ENCODE assay signal across 18 cellular contexts in genomic region chr1:172585348-172585747, GRCh38. TPM values are rescaled to one million over a fixed set of nuclear protein-coding genes. Genes with fewer than 3 reads are reported as not detected.
DNase-seq lines count a peak whose midpoint lies in the region; ATAC-seq and TF ChIP-seq lines count a peak whose summit lies in the region.
"Had no signal": no experiment of that assay in that cellular context is flagged by ENCODE, and none has a peak within 500 bp of the region (broad histone marks: within the 10 kb centered on the region; RNA-seq: fewer than 3 reads in every experiment).

No MANE protein-coding gene starts in this region.

- peak; percentile 15 for ATAC-seq in left lung
- ATAC-seq in GM19023 (IDR thresholded peaks at IDR 0.05; ENCODE audit: unreplicated experiment), result no peak
- ATAC-seq: activated CD8-positive, alpha-beta T cell treated with anti-CD3 and anti-CD28 coated beads, Interleukin-2, amount 10 ng/mL, durations not matched to agents 7 days and 5 days; activated T-helper 17 cell treated with anti-CD3 and anti-CD28 coated beads, Interleukin-2, amount 50 U/mL, for 72 hours; effector memory CD8-positive, alpha-beta T cell; left lobe of liver; psoas muscle had no signal

- peaks cover 15% of the 10 kb centered on the region for H3K36me3 Mint-ChIP-seq in chondrocyte (ENCODE audit: low read depth)

- peaks cover 0 to 23% of the 10 kb centered on the region in 2 donors for H3K36me3 ChIP-seq in left lung

- H3K27ac ChIP-seq in left lung, result peak overlapping the region in 1 of 2 donors; percentile 13
- H3K27ac ChIP-seq: C4-2B, psoas muscle had no signal

- intact Hi-C loops in left lung (cut with DNase I), result no loop called here

- H3K4me3 Mint-ChIP-seq in chondrocyte (ENCODE audit: unreplicated experiment), result no peak overlapping the region
- H3K4me3 Mint-ChIP-seq: activated CD8-positive, alpha-beta T cell treated with anti-CD3 and anti-CD28 coated beads, Interleukin-2, amount 10 ng/mL, durations not matched to agents 7 days and 5 days; activated T-helper 17 cell treated with anti-CD3 and anti-CD28 coated beads, Interleukin-2, amount 50 U/mL, for 72 hours; effector memory CD8-positive, alpha-beta T cell; naive B cell had no signal

- H3K9me3 Mint-ChIP-seq in chondrocyte (ENCODE audit: low read depth), result no peaks in the 10 kb centered on the region
- H3K9me3 Mint-ChIP-seq: activated T-helper 17 cell treated with anti-CD3 and anti-CD28 coated beads, Interleukin-2, amount 50 U/mL, for 72 hours; effector memory CD8-positive, alpha-beta T cell; naive B cell had no signal

- H3K27me3 ChIP-seq in left lung, result no peaks in the 10 kb centered on the region
- H3K27me3 ChIP-seq: ascending aorta, thyroid gland had no signal

- no peak overlapping the region for H3K4me3 ChIP-seq in left lung
- H3K4me3 ChIP-seq: ascending aorta, psoas muscle, thyroid gland had no signal

- H3K4me1 Mint-ChIP-seq in chondrocyte (ENCODE audit: low read depth), result peaks cover 46% of the 10 kb centered on the region
- H3K4me1 Mint-ChIP-seq: naive B cell had no signal

- DNase-seq in AG20443 (ENCODE audit: low spot score) (peak; percentile 16), LHCN-M2 (ENCODE audit: low read depth) (peak; percentile 57), chondrocyte (ENCODE audit: low spot score) (no peak), left lung (no peak), RKO (ENCODE audit: low spot score) (no peak), cerebellar cortex (ENCODE audit: low spot score) (no peak), GM19238 (ENCODE audit: insufficient read length, low spot score) (no peak)
- DNase-seq: activated CD8-positive, alpha-beta T cell treated with anti-CD3 and anti-CD28 coated beads, Interleukin-2, amount 10 ng/mL, durations not matched to agents 7 days and 5 days; effector memory CD8-positive, alpha-beta T cell; naive B cell; psoas muscle; stimulated activated CD4-positive, alpha-beta T cell treated with anti-CD3 and anti-CD28 coated beads, Interleukin-2, amount 100 ng/mL, for 24 hours; thyroid gland had no signal

- H3K9me3 ChIP-seq in left lung, result no peaks in the 10 kb centered on the region
- H3K9me3 ChIP-seq: ascending aorta, psoas muscle, thyroid gland had no signal

- H3K4me1 ChIP-seq in left lung, result peaks cover 3 to 32% of the 10 kb centered on the region in 2 donors
- H3K4me1 ChIP-seq: psoas muscle had no signal

- TF ChIP-seq CTCF in chondrocyte (IDR thresholded peaks at IDR 0.05), result no peak
- TF ChIP-seq CTCF in left lung (IDR thresholded peaks at IDR 0.05), result no peak

- H3K27ac Mint-ChIP-seq in chondrocyte (ENCODE audit: unreplicated experiment), result peak overlapping the region; percentile 89
- H3K27ac Mint-ChIP-seq: activated CD8-positive, alpha-beta T cell treated with anti-CD3 and anti-CD28 coated beads, Interleukin-2, amount 10 ng/mL, durations not matched to agents 7 days and 5 days; activated T-helper 17 cell treated with anti-CD3 and anti-CD28 coated beads, Interleukin-2, amount 50 U/mL, for 72 hours; naive B cell had no signal

- no peaks in the 10 kb centered on the region for H3K27me3 Mint-ChIP-seq in chondrocyte (ENCODE audit: low read depth)
- H3K27me3 Mint-ChIP-seq: activated T-helper 17 cell treated with anti-CD3 and anti-CD28 coated beads, Interleukin-2, amount 50 U/mL, for 72 hours; effector memory CD8-positive, alpha-beta T cell; naive B cell had no signal

RNA-seq across cellular contexts. Expression of gene SUCO, which starts 52.4 kb away (rescaled TPM):
- total RNA-seq in LHCN-M2 (2014; rRNA removed) (32.6 and 41.4 TPM in 2 replicates), chondrocyte (34.1 to 36.8 TPM (median 35.2 TPM) in 3 replicates), left lung (10 to 100 TPM; 30.3 to 37.2 TPM)
- polyA plus RNA-seq in LHCN-M2 (2012), result 6.1 TPM

Comparison
In these comparisons a context has a peak if more than half of its experiments do, and no peak if none do; other contexts are left out.
1. DNase-seq: peak in AG20443 (single experiment) and LHCN-M2 (single experiment); none in chondrocyte (single experiment), left lung (0 of 2), RKO (single experiment), cerebellar cortex (single experiment) and GM19238 (single experiment).